In the genomic region with DNA sequence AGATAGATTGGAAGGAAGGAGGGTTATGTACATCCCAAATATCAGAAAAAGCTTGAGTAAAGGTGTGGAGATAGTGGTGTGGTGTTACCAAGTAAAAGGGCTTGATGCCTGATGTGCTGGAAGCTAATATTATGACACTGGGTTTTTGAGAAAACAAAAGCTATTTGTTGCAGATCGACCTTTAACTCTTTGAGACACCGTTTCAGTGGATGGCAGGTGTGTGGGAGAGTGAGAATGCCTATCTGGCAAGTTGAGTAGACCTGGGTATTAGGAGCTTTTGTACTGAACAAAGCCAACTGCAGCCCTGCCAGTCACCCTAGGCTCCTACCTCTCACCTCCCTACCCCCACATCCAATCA, we compare ENCODE assay signal across 8 cellular contexts. TPM values are rescaled to one million over a fixed set of nuclear protein-coding genes. Genes with fewer than 3 reads are reported as not detected.
DNase-seq lines count a peak whose midpoint lies in the region; ATAC-seq lines count a peak whose summit lies in the region.
"Had no signal": no experiment of that assay in that cellular context is flagged by ENCODE, and none has a peak within 500 bp of the region (broad histone marks: within the 10 kb centered on the region; RNA-seq: fewer than 3 reads in every experiment).

No MANE protein-coding gene starts in this region.

- peaks cover 10% of the 10 kb centered on the region for H3K79me2 ChIP-seq in ACC112 (ENCODE audit: control insufficient read depth, insufficient read depth, low read length, unreplicated experiment)

- H3K4me3 Mint-ChIP-seq in IgD-negative memory B cell: peak overlapping the region in 3 of 4 donors; percentile 8 to 85 (median 75)

- DNase-seq in germinal center (ENCODE audit: low spot score) (no peak), LoVo (ENCODE audit: low spot score) (no peak)
- DNase-seq: stimulated activated CD4-positive, alpha-beta T cell treated with anti-CD3 and anti-CD28 coated beads, Interleukin-2, amount 100 ng/mL, for 48 hours had no signal

- H3K9me3 Mint-ChIP-seq in IgD-negative memory B cell: no peaks in the 10 kb centered on the region

- H3K36me3 ChIP-seq in ACC112 (ENCODE audit: insufficient read depth, low read length): no peaks in the 10 kb centered on the region
- H3K36me3 ChIP-seq in duodenal mucosa (ENCODE audit: control insufficient read depth in 1 of 2, insufficient read depth in 2 of 2, low read length in 2 of 2): peaks cover 0 to 4% of the 10 kb centered on the region in 2 donors
- H3K36me3 ChIP-seq: thyroid gland had no signal

- H2AFZ ChIP-seq in ACC112 (ENCODE audit: low read length, unreplicated experiment): no peak overlapping the region

- H3K9ac ChIP-seq in duodenal mucosa (ENCODE audit: low read depth in 1 of 2, low read length in 2 of 2): peak overlapping the region; percentile 25 to 48

- H3K27ac ChIP-seq in ACC112 (ENCODE audit: low read depth, low read length) (no peak overlapping the region), duodenal mucosa (ENCODE audit: low read depth, low read length) (no peak overlapping the region)
- H3K27ac ChIP-seq: thyroid gland had no signal

- no peaks in the 10 kb centered on the region for H3K9me3 ChIP-seq in duodenal mucosa (ENCODE audit: control insufficient read depth in 1 of 2, low read length in 2 of 2)
- H3K9me3 ChIP-seq: thyroid gland had no signal

- ATAC-seq in HG02973 (IDR thresholded peaks at IDR 0.05; ENCODE audit: unreplicated experiment): no peak

- H3K27ac Mint-ChIP-seq in IgD-negative memory B cell: no peak overlapping the region

- H3K36me3 Mint-ChIP-seq in IgD-negative memory B cell: peaks cover 2% of the 10 kb centered on the region

- H3K4me3 ChIP-seq in ACC112 (ENCODE audit: low read depth, low read length): peak overlapping the region; percentile 86
- peak overlapping the region in 1 of 2 donors; percentile 99 for H3K4me3 ChIP-seq in duodenal mucosa (ENCODE audit: low read depth in 1 of 2, low read length in 2 of 2)
- H3K4me3 ChIP-seq: thyroid gland had no signal

- no peaks in the 10 kb centered on the region for H3K27me3 ChIP-seq in ACC112 (ENCODE audit: insufficient read depth, low read length)
- no peaks in the 10 kb centered on the region for H3K27me3 ChIP-seq in duodenal mucosa (ENCODE audit: control insufficient read depth in 1 of 2, insufficient read depth in 2 of 2, low read length in 2 of 2)
- H3K27me3 ChIP-seq: thyroid gland had no signal

- peaks cover 16% of the 10 kb centered on the region for H3K4me1 ChIP-seq in ACC112 (ENCODE audit: control insufficient read depth, insufficient read depth, low read length, unreplicated experiment)
- H3K4me1 ChIP-seq in duodenal mucosa (ENCODE audit: control insufficient read depth in 1 of 2, insufficient read depth in 2 of 2, low read length in 2 of 2): peaks cover 25 to 27% of the 10 kb centered on the region in 2 donors

- H3K4me1 Mint-ChIP-seq in IgD-negative memory B cell: peaks cover 17 to 26% (median 23%) of the 10 kb centered on the region in 3 donors

- H3K27me3 Mint-ChIP-seq in IgD-negative memory B cell: no peaks in the 10 kb centered on the region

RNA-seq across cellular contexts. Expression of a gene that starts 1.4 kb away (rescaled TPM):
- 1.5 TPM for polyA plus RNA-seq in IgD-negative memory B cell

RNA-seq across cellular contexts. Expression of a gene that starts 1.6 kb away (rescaled TPM):
- polyA plus RNA-seq in IgD-negative memory B cell: 5.2 TPM

RNA-seq across cellular contexts. Expression of a gene that starts 10.5 kb away (rescaled TPM):
- polyA plus RNA-seq in IgD-negative memory B cell: 19.2 TPM

RNA-seq across cellular contexts. Expression of a gene that starts 20.2 kb away (rescaled TPM):
- 264 TPM for polyA plus RNA-seq in IgD-negative memory B cell

RNA-seq across cellular contexts. Expression of a gene that starts 49.1 kb away (rescaled TPM):
- 117 TPM for polyA plus RNA-seq in IgD-negative memory B cell
